8 cellular contexts compared by ENCODE assay signal in genomic region chr4:110622841-110623709, GRCh38. TPM values are rescaled to one million over a fixed set of nuclear protein-coding genes. Genes with fewer than 3 reads are reported as not detected.
DNase-seq lines count a peak whose midpoint lies in the region; ATAC-seq lines count a peak whose summit lies in the region.

TSS of gene PITX2 (minus strand) at chr4:110623077. CDS start at chr4:110622460, 617 bp downstream.

- no peak within 1 kb of the TSS for H4K8ac ChIP-seq in mesendoderm (ENCODE audit: low read depth, low read length)

- peak within 1 kb of the TSS; percentile 52 for H2BK5ac ChIP-seq in mesendoderm (ENCODE audit: low read length)

- peaks cover 0 to 4% of the 10 kb centered on the region in 2 experiments for H3K9me3 ChIP-seq in CD4-positive, CD25-positive, alpha-beta regulatory T cell (ENCODE audit: control insufficient read depth in 2 of 2, low read length in 2 of 2)
- H3K9me3 ChIP-seq in ectodermal cell (ENCODE audit: control insufficient read depth, low read length) = no peaks in the 10 kb centered on the region
- peaks cover 0 to 2% (median 0%) of the 10 kb centered on the region in 5 donors for H3K9me3 ChIP-seq in subcutaneous abdominal adipose tissue (ENCODE audit: control insufficient read depth in 5 of 5, low read length in 5 of 5)

- no peaks in the 10 kb centered on the region for H3K4me1 ChIP-seq in CD4-positive, CD25-positive, alpha-beta regulatory T cell (ENCODE audit: control insufficient read depth, insufficient read depth, low read length, poor library complexity, severe bottlenecking)
- H3K4me1 ChIP-seq in ectodermal cell (ENCODE audit: control insufficient read depth, insufficient read depth, low read length) (peaks cover 61% of the 10 kb centered on the region), mesendoderm (ENCODE audit: control insufficient read depth, low read depth, low read length) (peaks cover 22% of the 10 kb centered on the region), subcutaneous abdominal adipose tissue (ENCODE audit: control insufficient read depth in 5 of 5, insufficient read depth in 5 of 5, low read length in 5 of 5) (peaks cover 0 to 36% (median 27%) of the 10 kb centered on the region in 5 donors)

- no peak within 1 kb of the TSS for H3K27ac ChIP-seq in CD4-positive, CD25-positive, alpha-beta regulatory T cell (ENCODE audit: insufficient read depth, low read length, poor library complexity, severe bottlenecking)
- H3K27ac ChIP-seq in ectodermal cell (ENCODE audit: insufficient read depth, low read depth, low read length, poor library complexity, severe bottlenecking) (no peak within 1 kb of the TSS), mesendoderm (ENCODE audit: low read depth, low read length) (peak within 1 kb of the TSS; percentile 90), subcutaneous abdominal adipose tissue (ENCODE audit: low read depth, low read length) (no peak within 1 kb of the TSS)

- H3K23ac ChIP-seq in mesendoderm (ENCODE audit: low read length) = no peak within 1 kb of the TSS

- H3K9me3 Mint-ChIP-seq in CD4-positive, CD25-positive, alpha-beta regulatory T cell = peaks cover 0 to 21% (median 4%) of the 10 kb centered on the region in 7 donors

- peak within 1 kb of the TSS; percentile 88 for H3K18ac ChIP-seq in mesendoderm (ENCODE audit: low read length)

- no peak within 1 kb of the TSS for H3K4me3 ChIP-seq in CD4-positive, CD25-positive, alpha-beta regulatory T cell (ENCODE audit: low read depth, low read length)
- peak within 1 kb of the TSS; percentile 44 for H3K4me3 ChIP-seq in ectodermal cell (ENCODE audit: insufficient read depth, low read depth, low read length)
- H3K4me3 ChIP-seq in mesendoderm (ENCODE audit: low read length) = peak within 1 kb of the TSS; percentile 78
- H3K4me3 ChIP-seq in subcutaneous abdominal adipose tissue (ENCODE audit: low read depth in 1 of 5, low read length in 5 of 5) = peak within 1 kb of the TSS; percentile 47 to 82 (median 75)

- H2BK15ac ChIP-seq in mesendoderm (replicated peaks; ENCODE audit: low read depth) = no peak within 1 kb of the TSS

- peaks cover 96% of the 10 kb centered on the region for H3K27me3 Mint-ChIP-seq in CD4-positive, CD25-positive, alpha-beta regulatory T cell

- H3K4me3 Mint-ChIP-seq in CD4-positive, CD25-positive, alpha-beta regulatory T cell = peak within 1 kb of the TSS; percentile 61 to 70 (median 68)

- peaks cover 38% of the 10 kb centered on the region for H3K79me2 ChIP-seq in mesendoderm (ENCODE audit: control insufficient read depth, insufficient read depth, low read length)

- peak within 1 kb of the TSS; percentile 96 for H3K56ac ChIP-seq in mesendoderm (ENCODE audit: low read length)

- H2AK5ac ChIP-seq in mesendoderm (ENCODE audit: low read length) = no peak within 1 kb of the TSS

- H3K79me1 ChIP-seq in mesendoderm (ENCODE audit: low read length) = no peaks in the 10 kb centered on the region

- no peaks in the 10 kb centered on the region for H3K36me3 Mint-ChIP-seq in CD4-positive, CD25-positive, alpha-beta regulatory T cell

- peaks cover 6 to 44% (median 19%) of the 10 kb centered on the region in 4 donors for H3K4me1 Mint-ChIP-seq in CD4-positive, CD25-positive, alpha-beta regulatory T cell

- peak within 1 kb of the TSS; percentile 49 for H3K4me2 ChIP-seq in mesendoderm (ENCODE audit: low read length)

- WGBS in ectodermal cell, 2 experiments = 2% methylated on average over 54 to 55 of the region's 55 CpGs
- WGBS in mesendoderm (ENCODE audit: extremely low coverage, insufficient coverage, low lambda C conversion rate) = no CpG with 5 or more reads among the region's 55 CpGs

- ATAC-seq in CD4-positive, CD25-positive, alpha-beta regulatory T cell (ENCODE audit: low read depth in 2 of 2) = no peak
- ATAC-seq in GM19455 (IDR thresholded peaks at IDR 0.05; ENCODE audit: unreplicated experiment) (peak; percentile 58), HG03565 (IDR thresholded peaks at IDR 0.05; ENCODE audit: unreplicated experiment) (peak; percentile 53), HG02870 (IDR thresholded peaks at IDR 0.05; ENCODE audit: unreplicated experiment) (no peak)

- no peak within 1 kb of the TSS for H4K5ac ChIP-seq in mesendoderm (ENCODE audit: low read length)

- peak within 1 kb of the TSS; percentile 75 for H3K4ac ChIP-seq in mesendoderm (ENCODE audit: low read depth, low read length)

- H3K36me3 ChIP-seq in CD4-positive, CD25-positive, alpha-beta regulatory T cell (ENCODE audit: control insufficient read depth, insufficient read depth, low read length) = no peaks in the 10 kb centered on the region
- H3K36me3 ChIP-seq in ectodermal cell (ENCODE audit: control insufficient read depth, insufficient read depth, low read length) (no peaks in the 10 kb centered on the region), mesendoderm (ENCODE audit: control insufficient read depth, insufficient read depth, low read length) (no peaks in the 10 kb centered on the region), subcutaneous abdominal adipose tissue (ENCODE audit: control insufficient read depth in 5 of 5, insufficient read depth in 5 of 5, low read length in 5 of 5) (peaks cover 0 to 4% (median 0%) of the 10 kb centered on the region in 5 donors)

- no peak within 1 kb of the TSS for H3K27ac Mint-ChIP-seq in CD4-positive, CD25-positive, alpha-beta regulatory T cell

- DNase-seq in CD4-positive, CD25-positive, alpha-beta regulatory T cell = peak in 1 of 3 donors; percentile 71
- DNase-seq in SW 1271 (lab: John Stamatoyannopoulos, UW) (peak; percentile 69 to 84), mesendoderm (peak; percentile 99)

- H3K27me3 ChIP-seq in CD4-positive, CD25-positive, alpha-beta regulatory T cell (ENCODE audit: control insufficient read depth, insufficient read depth, low read length) = peaks cover 36% of the 10 kb centered on the region
- peaks cover 100% of the 10 kb centered on the region for H3K27me3 ChIP-seq in ectodermal cell (ENCODE audit: control insufficient read depth, insufficient read depth, low read length, poor library complexity, severe bottlenecking)
- H3K27me3 ChIP-seq in mesendoderm (ENCODE audit: insufficient read depth, low read length, poor library complexity) = peaks cover 15% of the 10 kb centered on the region
- H3K27me3 ChIP-seq in subcutaneous abdominal adipose tissue (ENCODE audit: control insufficient read depth in 5 of 5, insufficient read depth in 4 of 5, low read length in 5 of 5) = peaks cover 6 to 77% (median 51%) of the 10 kb centered on the region in 5 donors

- H3K9ac ChIP-seq in mesendoderm (ENCODE audit: low read length) (peak within 1 kb of the TSS; percentile 100), subcutaneous abdominal adipose tissue (ENCODE audit: low read length in 5 of 5) (peak within 1 kb of the TSS in 3 of 5 donors; percentile 32 to 77 (median 46))

- no peak within 1 kb of the TSS for H2BK120ac ChIP-seq in mesendoderm (ENCODE audit: low read depth, low read length)

RNA-seq across cellular contexts. Expression of gene PITX2, which starts in this region (rescaled TPM):
- not detected for total RNA-seq in CD4-positive, CD25-positive, alpha-beta regulatory T cell
- polyA plus RNA-seq in CD4-positive, CD25-positive, alpha-beta regulatory T cell = not detected
- 1.4 TPM for polyA plus RNA-seq in ectodermal cell (2013, experiment 1 of 4)
- 1.9 TPM for polyA plus RNA-seq in ectodermal cell (2013, experiment 2 of 4)
- 2.7 TPM for polyA plus RNA-seq in ectodermal cell (2013, experiment 3 of 4)
- 1.8 TPM for polyA plus RNA-seq in ectodermal cell (2013, experiment 4 of 4)
- 81.8 TPM for polyA plus RNA-seq in mesendoderm (2013, experiment 1 of 2)
- 77.4 TPM for polyA plus RNA-seq in mesendoderm (2013, experiment 2 of 2)

Comparison
In these comparisons a context has a peak if more than half of its experiments do, and no peak if none do; other contexts are left out.
1. ATAC-seq: peak in GM19455 (single experiment) and HG03565 (single experiment); none in CD4-positive, CD25-positive, alpha-beta regulatory T cell (0 of 2) and HG02870 (single experiment).